ENCODE assay signal across 11 cellular contexts in genomic region chr17:7263801-7264078, GRCh38. TPM values are rescaled to one million over a fixed set of nuclear protein-coding genes. Genes with fewer than 3 reads are reported as not detected.
DNase-seq lines count a peak whose midpoint lies in the region; ATAC-seq and TF ChIP-seq lines count a peak whose summit lies in the region.
"Had no signal": no experiment of that assay in that cellular context is flagged by ENCODE, and none has a peak within 500 bp of the region (broad histone marks: within the 10 kb centered on the region; RNA-seq: fewer than 3 reads in every experiment).

No MANE protein-coding gene starts in this region.

- peak overlapping the region; percentile 94 for H3K4me3 ChIP-seq in HUES64 (ENCODE audit: low read length)
- H3K4me3 ChIP-seq in duodenal mucosa (ENCODE audit: low read depth in 1 of 2, low read length in 2 of 2), result peak overlapping the region; percentile 85 to 94

- DNase-seq in CD4-positive, alpha-beta T cell, result no peak
- DNase-seq in natural killer cell (no peak), NCI-H1694 (lab: John Stamatoyannopoulos, UW) (no peak), NCI-H510A (lab: John Stamatoyannopoulos, UW) (no peak)
- DNase-seq in activated naive CD4-positive, alpha-beta T cell treated with Interleukin-2 at 50 U/mL for 16 hours, result no peak
- DNase-seq: activated CD4-positive, CD25-positive, alpha-beta regulatory T cell; amniotic stem cell had no signal

- H3K4me1 ChIP-seq in HUES64 (ENCODE audit: insufficient read depth, low read length) (peaks cover 11% of the 10 kb centered on the region), duodenal mucosa (ENCODE audit: control insufficient read depth in 1 of 2, insufficient read depth in 2 of 2, low read length in 2 of 2) (peaks cover 7 to 25% of the 10 kb centered on the region in 2 donors)

- peaks cover 28% of the 10 kb centered on the region for H3K4me1 Mint-ChIP-seq in CD4-positive, alpha-beta T cell (ENCODE audit: low read depth)
- H3K4me1 Mint-ChIP-seq in natural killer cell, result peaks cover 17% of the 10 kb centered on the region in 2 donors

- POLR2A ChIA-PET in CD4-positive, alpha-beta T cell (lab: Charles Lee), result interaction anchor here (0.6 to 1.1 kb wide), 2 partner anchors 82 to 218 kb away, joined by 3 read pairs; no protein-coding TSS in a partner anchor

- no peak overlapping the region for H3K27ac ChIP-seq in CD4-positive, alpha-beta T cell (ENCODE audit: low read depth, low read length)
- H3K27ac ChIP-seq in HUES64 (ENCODE audit: low read depth, low read length) (peak overlapping the region; percentile 63; the same call in 1 of the 2 replicates), duodenal mucosa (ENCODE audit: low read depth, low read length) (peak overlapping the region; percentile 91)

- H3K36me3 ChIP-seq in HUES64 (ENCODE audit: insufficient read depth, low read length), result peaks cover 15% of the 10 kb centered on the region
- peaks cover 10 to 14% of the 10 kb centered on the region in 2 donors for H3K36me3 ChIP-seq in duodenal mucosa (ENCODE audit: control insufficient read depth in 1 of 2, insufficient read depth in 2 of 2, low read length in 2 of 2)

- 52% methylated on average over 4 of the region's 4 CpGs for WGBS in HUES64

- CTCF ChIA-PET in CD4-positive, alpha-beta T cell (lab: Charles Lee), result interaction anchor here (2.1 kb wide), 1 partner anchor 33 kb away, joined by 4 read pairs; no protein-coding TSS in a partner anchor

- ATAC-seq in CD4-positive, alpha-beta T cell (ENCODE audit: poor library complexity), result no peak
- ATAC-seq in natural killer cell (no peak), GM19467 (IDR thresholded peaks at IDR 0.05; ENCODE audit: unreplicated experiment) (no peak)

- intact Hi-C loops in CD4-positive, alpha-beta T cell (cut with DNase I, micrococcal nuclease), result no loop called here
- intact Hi-C loops in natural killer cell (cut with micrococcal nuclease), result no loop called here

- H3K9me3 Mint-ChIP-seq in CD4-positive, alpha-beta T cell, result no peaks in the 10 kb centered on the region
- H3K9me3 Mint-ChIP-seq in natural killer cell, result no peaks in the 10 kb centered on the region

- peaks cover 13% of the 10 kb centered on the region for H3K27me3 ChIP-seq in CD4-positive, alpha-beta T cell (ENCODE audit: control insufficient read depth, insufficient read depth, low read length)
- H3K27me3 ChIP-seq in HUES64 (ENCODE audit: insufficient read depth, low read length), result peaks cover 35% of the 10 kb centered on the region
- H3K27me3 ChIP-seq in duodenal mucosa (ENCODE audit: control insufficient read depth in 1 of 2, insufficient read depth in 2 of 2, low read length in 2 of 2), result peaks cover 0 to 12% of the 10 kb centered on the region in 2 donors

- peak overlapping the region; percentile 1 for H3K27ac Mint-ChIP-seq in CD4-positive, alpha-beta T cell
- no peak overlapping the region for H3K27ac Mint-ChIP-seq in natural killer cell

- H3K9ac ChIP-seq in HUES64 (ENCODE audit: low read depth, low read length) (peak overlapping the region; percentile 52; the same call in 1 of the 2 replicates), duodenal mucosa (ENCODE audit: low read depth in 1 of 2, low read length in 2 of 2) (peak overlapping the region; percentile 94 to 98)

- H3K4me3 Mint-ChIP-seq in CD4-positive, alpha-beta T cell, result peak overlapping the region; percentile 63
- peak overlapping the region; percentile 82 for H3K4me3 Mint-ChIP-seq in natural killer cell

- H3K27me3 Mint-ChIP-seq in CD4-positive, alpha-beta T cell, result peaks cover 15% of the 10 kb centered on the region
- H3K27me3 Mint-ChIP-seq in natural killer cell (ENCODE audit: low read depth in 2 of 2), result peaks cover 16 to 17% of the 10 kb centered on the region in 2 donors

- TF ChIP-seq CTCF in CD4-positive, alpha-beta T cell (IDR thresholded peaks at IDR 0.05), result no peak
- TF ChIP-seq CTCF in natural killer cell (IDR thresholded peaks at IDR 0.05), result no peak

- peaks cover 10% of the 10 kb centered on the region for H3K36me3 Mint-ChIP-seq in CD4-positive, alpha-beta T cell (ENCODE audit: low read depth)
- H3K36me3 Mint-ChIP-seq in natural killer cell, result no peaks in the 10 kb centered on the region

- no peaks in the 10 kb centered on the region for H3K9me3 ChIP-seq in CD4-positive, alpha-beta T cell (ENCODE audit: control insufficient read depth, low read length)
- H3K9me3 ChIP-seq in HUES64 (ENCODE audit: insufficient read depth, low read depth, low read length) (no peaks in the 10 kb centered on the region), duodenal mucosa (ENCODE audit: control insufficient read depth in 1 of 2, low read length in 2 of 2) (no peaks in the 10 kb centered on the region)

RNA-seq across cellular contexts. Expression of gene CLDN7, which starts 1.5 kb away (rescaled TPM):
- total RNA-seq in CD4-positive, alpha-beta T cell, result 1 to 10 TPM; 1.1 to 1.2 TPM
- 38.4 TPM for polyA plus RNA-seq in HUES64 (2013, experiment 1 of 2)
- polyA plus RNA-seq in HUES64 (2013, experiment 2 of 2), result 37.5 TPM
- total RNA-seq in natural killer cell, result 1 to 10 TPM in 2 of 3 donors, under 1 TPM in 1; 0.99 to 1.8 (median 1.7) TPM

RNA-seq across cellular contexts. Expression of gene ELP5, which starts 11.7 kb away (rescaled TPM):
- 10 to 100 TPM; 20.1 to 21.3 TPM for total RNA-seq in CD4-positive, alpha-beta T cell
- polyA plus RNA-seq in HUES64 (2013, experiment 1 of 2), result 67.1 TPM
- polyA plus RNA-seq in HUES64 (2013, experiment 2 of 2), result 60.7 TPM
- total RNA-seq in natural killer cell, result 10 to 100 TPM; 30.1 to 38.5 (median 30.3) TPM

RNA-seq across cellular contexts. Expression of gene CTDNEP1, which starts 12.2 kb away (rescaled TPM):
- total RNA-seq in CD4-positive, alpha-beta T cell, result 10 to 100 TPM; 79.3 to 80.7 TPM
- 97.2 TPM for polyA plus RNA-seq in HUES64 (2013, experiment 1 of 2)
- polyA plus RNA-seq in HUES64 (2013, experiment 2 of 2), result 102 TPM
- total RNA-seq in natural killer cell, result 100 to 1,000 TPM; 127 to 139 (median 131) TPM

RNA-seq across cellular contexts. Expression of gene SLC2A4, which starts 17.8 kb away (rescaled TPM):
- not detected for total RNA-seq in CD4-positive, alpha-beta T cell
- 2.6 TPM for polyA plus RNA-seq in HUES64 (2013, experiment 1 of 2)
- 3.6 TPM for polyA plus RNA-seq in HUES64 (2013, experiment 2 of 2)
- total RNA-seq in natural killer cell, result not detected
- polyA plus RNA-seq: neural cell had no signal

RNA-seq across cellular contexts. Expression of gene GABARAP, which starts 21.5 kb away (rescaled TPM):
- total RNA-seq in CD4-positive, alpha-beta T cell, result 100 to 1,000 TPM; 182 to 195 TPM
- 307 TPM for polyA plus RNA-seq in HUES64 (2013, experiment 1 of 2)
- polyA plus RNA-seq in HUES64 (2013, experiment 2 of 2), result 379 TPM
- total RNA-seq in natural killer cell, result 100 to 1,000 TPM; 256 to 277 (median 276) TPM
